Comparison of ENCODE assay signal across 8 cellular contexts in genomic region chr10:22436526-22436892, GRCh38.
A peak's percentile ranks its signal among the peaks of the same experiment; 100 is the strongest.
DNase-seq lines count a peak whose midpoint lies in the region; ATAC-seq, FAIRE-seq and TF ChIP-seq lines count a peak whose summit lies in the region.

No MANE protein-coding gene starts in this region.

- POLR2A ChIA-PET in A549 (lab: Yijun Ruan, JAX) = no interaction called here

- H3K4me1 ChIP-seq in A549 = peaks cover 24% of the 10 kb centered on the region

- H3K36me3 ChIP-seq in kidney epithelial cell (ENCODE audit: control insufficient read depth, insufficient read depth, low read length) = no peaks in the 10 kb centered on the region

- TF ChIP-seq EP300 in A549 (IDR thresholded peaks at IDR 0.05) = no peak

- TF ChIP-seq CTCF in A549 (IDR thresholded peaks at IDR 0.05) = no peak
- TF ChIP-seq CTCF in kidney epithelial cell (IDR thresholded peaks at IDR 0.05; ENCODE audit: insufficient read depth, low read length, poor library complexity, severe bottlenecking) = no peak

- no peak for FAIRE-seq in A549 (lab: Jason Lieb, UNC)

- peak overlapping the region; percentile 48; the same call in 2 of the 3 replicates for H3K4me3 ChIP-seq in A549
- H3K4me3 ChIP-seq in kidney epithelial cell (ENCODE audit: low read depth, low read length) = peak overlapping the region; percentile 46

- ATAC-seq in A549 = no peak; a peak in 2 of 6 replicates
- ATAC-seq in GM18907 (IDR thresholded peaks at IDR 0.05; ENCODE audit: unreplicated experiment) = peak; percentile 49
- peak; percentile 38 for ATAC-seq in HG03439 (IDR thresholded peaks at IDR 0.05; ENCODE audit: unreplicated experiment)

- no peaks in the 10 kb centered on the region for H3K9me3 ChIP-seq in A549

- no peaks in the 10 kb centered on the region for H3K27me3 ChIP-seq in kidney epithelial cell (ENCODE audit: control insufficient read depth, insufficient read depth, low read length)

- CTCF ChIA-PET in A549 (lab: Yijun Ruan, JAX) = interaction anchor here (0.7 kb wide), 1 partner anchor 159 kb away, joined by 3 read pairs; no protein-coding TSS in a partner anchor

- peak overlapping the region; percentile 70 to 81; a peak in 5 of 6 replicates for H3K27ac ChIP-seq in A549
- H3K27ac ChIP-seq in adipose tissue (ENCODE audit: low read depth, low read length) = peak overlapping the region; percentile 53
- peak overlapping the region; percentile 89 for H3K27ac ChIP-seq in temporal lobe (ENCODE audit: low read depth, low read length)

- WGBS in A549 (ENCODE audit: missing lambda C conversion rate) = 91% methylated on average over 30 of the region's 35 CpGs
- WGBS in adipose tissue, 3 donors = 6 to 15% (median 13%) methylated on average over 34 to 35 of the region's 35 CpGs

- DNase-seq in A549 (ENCODE audit: low read depth in 1 of 2, low spot score in 1 of 2) (no peak), kidney epithelial cell (ENCODE audit: low read depth) (no peak), NCI-H1694 treated with DMSO at 0.1 percent for 48 hours (lab: John Stamatoyannopoulos, UW) (no peak), dermis blood vessel endothelial cell (no peak)

- H3K4me2 ChIP-seq in A549 = peak overlapping the region; percentile 68

- no peak for TF ChIP-seq POLR2A in A549 (IDR thresholded peaks at IDR 0.05; ENCODE audit: low read length)

- TF ChIP-seq RAD21 in A549 (conservative IDR thresholded peaks at IDR 0.05 in 1 of 2, IDR thresholded peaks at IDR 0.05 in 1 of 2) = no peak

TF ChIP-seq in A549, 52 proteins besides CTCF, POLR2A, EP300 and RAD21:
- TF ChIP-seq, protein P1, sequence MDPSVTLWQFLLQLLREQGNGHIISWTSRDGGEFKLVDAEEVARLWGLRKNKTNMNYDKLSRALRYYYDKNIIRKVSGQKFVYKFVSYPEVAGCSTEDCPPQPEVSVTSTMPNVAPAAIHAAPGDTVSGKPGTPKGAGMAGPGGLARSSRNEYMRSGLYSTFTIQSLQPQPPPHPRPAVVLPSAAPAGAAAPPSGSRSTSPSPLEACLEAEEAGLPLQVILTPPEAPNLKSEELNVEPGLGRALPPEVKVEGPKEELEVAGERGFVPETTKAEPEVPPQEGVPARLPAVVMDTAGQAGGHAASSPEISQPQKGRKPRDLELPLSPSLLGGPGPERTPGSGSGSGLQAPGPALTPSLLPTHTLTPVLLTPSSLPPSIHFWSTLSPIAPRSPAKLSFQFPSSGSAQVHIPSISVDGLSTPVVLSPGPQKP (IDR thresholded peaks at IDR 0.05; ENCODE audit: low read depth, low read length) = no peak
- TF ChIP-seq RARB (CRISPR knock-in tag; IDR thresholded peaks at IDR 0.05) (no peak), MYC (IDR thresholded peaks at IDR 0.05; ENCODE audit: borderline replicate concordance, low read length) (no peak), SMC3 (IDR thresholded peaks at IDR 0.05) (no peak), NFE2L2 (conservative IDR thresholded peaks at IDR 0.05; ENCODE audit: low read length) (no peak), MAFK (IDR thresholded peaks at IDR 0.05; ENCODE audit: partially characterized antibody) (no peak), PBX3 (IDR thresholded peaks at IDR 0.05) (no peak), ZFP36 (IDR thresholded peaks at IDR 0.05; ENCODE audit: borderline replicate concordance, partially characterized antibody) (no peak), FOSL2 (IDR thresholded peaks at IDR 0.05) (no peak), FOSL2 (CRISPR knock-in tag; IDR thresholded peaks at IDR 0.05) (no peak)

Comparison
In these comparisons a context has a peak if more than half of its experiments do, and no peak if none do; other contexts are left out.
1. ATAC-seq: peak in GM18907 (single experiment) and HG03439 (single experiment); none in A549 (0 of 2).
2. Peak in every context shown above with its lines, with median percentiles within 50 percentile points of each other: H3K27ac ChIP-seq.